ENCODE assay signal across 1 cellular context in genomic region chr9:18566125-18566524, GRCh38.
A peak's percentile ranks its signal among the peaks of the same experiment; 100 is the strongest.
TF ChIP-seq lines count a peak whose summit lies in the region.

No MANE protein-coding gene starts in this region.

TF ChIP-seq in SK-N-SH treated with all-trans-retinoic acid at 6 μM for 48 hours, 23 proteins besides CTCF, POLR2A, EP300 and RAD21 (continued from another document):
- no peak for TF ChIP-seq CSRNP3 (CRISPR knock-in tag; IDR thresholded peaks at IDR 0.05)
- no peak for TF ChIP-seq OSR1 (CRISPR knock-in tag; IDR thresholded peaks at IDR 0.05)
- peak; percentile 85; the same call in 1 of the 2 replicates for TF ChIP-seq TOX (CRISPR knock-in tag; IDR thresholded peaks at IDR 0.05; ENCODE audit: borderline replicate concordance)
- peak; percentile 50 for TF ChIP-seq ZC3H10 (CRISPR knock-in tag; IDR thresholded peaks at IDR 0.05)
TF ChIP-seq in SK-N-SH treated with all-trans-retinoic acid at 6 μM for 48 hours: peak in this region for 4.
